In the genomic region with DNA sequence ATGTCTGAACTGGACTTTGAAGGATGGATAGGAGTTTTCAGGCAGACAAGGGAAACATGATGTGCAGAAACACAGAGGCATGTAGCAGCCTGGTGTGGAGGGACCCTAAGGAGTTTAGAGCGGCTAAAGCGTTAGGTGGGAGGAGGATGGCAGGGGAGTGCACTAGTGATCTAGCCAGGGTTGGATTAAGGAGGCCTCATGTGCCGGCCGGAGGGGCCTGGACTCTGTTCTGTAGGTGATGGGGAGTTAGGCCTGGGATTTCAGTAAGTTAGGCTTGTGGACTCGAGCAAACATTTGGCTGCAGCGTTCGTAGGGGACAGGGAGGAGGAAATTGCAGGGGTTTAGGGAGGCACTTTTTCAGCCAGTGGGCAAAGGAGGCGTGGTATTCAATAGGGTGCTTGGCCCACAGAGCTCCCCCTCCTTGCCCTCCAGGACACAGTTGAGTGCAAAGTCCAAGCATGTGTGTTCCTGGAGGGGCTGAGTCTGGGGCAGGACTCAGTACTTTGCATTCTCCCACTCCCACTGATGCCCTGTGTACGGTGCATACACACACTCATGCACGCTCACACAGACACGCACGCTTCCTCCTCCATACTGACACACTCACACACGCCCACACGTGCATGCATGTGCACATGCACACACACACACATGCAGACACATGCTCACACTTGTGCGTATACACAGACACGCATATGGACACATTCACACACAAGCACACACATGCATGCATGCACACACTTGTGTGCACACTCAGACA, we compare ENCODE assay signal across 1 cellular context.
A peak's percentile ranks its signal among the peaks of the same experiment; 100 is the strongest.
TF ChIP-seq lines count a peak whose summit lies in the region.

No MANE protein-coding gene starts in this region.

TF ChIP-seq in HepG2, 621 proteins besides CTCF, POLR2A, EP300 and RAD21:
- TF ChIP-seq, protein P1, sequence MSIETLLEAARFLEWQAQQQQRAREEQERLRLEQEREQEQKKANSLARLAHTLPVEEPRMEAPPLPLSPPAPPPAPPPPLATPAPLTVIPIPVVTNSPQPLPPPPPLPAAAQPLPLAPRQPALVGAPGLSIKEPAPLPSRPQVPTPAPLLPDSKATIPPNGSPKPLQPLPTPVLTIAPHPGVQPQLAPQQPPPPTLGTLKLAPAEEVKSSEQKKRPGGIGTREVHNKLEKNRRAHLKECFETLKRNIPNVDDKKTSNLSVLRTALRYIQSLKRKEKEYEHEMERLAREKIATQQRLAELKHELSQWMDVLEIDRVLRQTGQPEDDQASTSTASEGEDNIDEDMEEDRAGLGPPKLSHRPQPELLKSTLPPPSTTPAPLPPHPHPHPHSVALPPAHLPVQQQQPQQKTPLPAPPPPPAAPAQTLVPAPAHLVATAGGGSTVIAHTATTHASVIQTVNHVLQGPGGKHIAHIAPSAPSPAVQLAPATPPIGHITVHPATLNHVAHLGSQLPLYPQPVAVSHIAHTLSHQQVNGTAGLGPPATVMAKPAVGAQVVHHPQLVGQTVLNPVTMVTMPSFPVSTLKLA (IDR thresholded peaks at IDR 0.05), result peak; percentile 91
- TF ChIP-seq, protein P2, sequence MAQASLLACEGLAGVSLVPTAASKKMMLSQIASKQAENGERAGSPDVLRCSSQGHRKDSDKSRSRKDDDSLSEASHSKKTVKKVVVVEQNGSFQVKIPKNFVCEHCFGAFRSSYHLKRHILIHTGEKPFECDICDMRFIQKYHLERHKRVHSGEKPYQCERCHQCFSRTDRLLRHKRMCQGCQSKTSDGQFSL (CRISPR knock-in tag; IDR thresholded peaks at IDR 0.05), result no peak
